29 cellular contexts compared by ENCODE assay signal in the genomic region with DNA sequence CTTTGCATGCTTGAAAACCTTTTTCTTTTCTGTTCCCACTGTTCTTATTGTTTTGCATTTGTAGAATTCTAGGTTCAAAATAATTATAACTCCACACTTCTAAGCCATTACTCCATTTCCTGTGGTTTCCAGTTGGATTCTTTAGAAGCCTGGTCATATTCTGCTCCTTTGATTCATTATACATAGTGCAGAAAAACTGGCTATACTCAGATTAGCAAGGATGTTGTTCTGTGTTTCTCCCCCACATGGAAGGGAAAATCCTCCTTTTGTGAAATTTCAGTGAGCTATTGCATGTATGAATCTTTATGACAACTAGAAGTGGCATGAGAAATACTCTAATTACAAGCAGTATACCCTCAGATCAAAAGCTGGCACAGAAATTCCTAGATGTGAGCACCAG.
DNase-seq lines count a peak whose midpoint lies in the region; ATAC-seq and TF ChIP-seq lines count a peak whose summit lies in the region.
"Had no signal": no experiment of that assay in that cellular context is flagged by ENCODE, and none has a peak within 500 bp of the region (broad histone marks: within the 10 kb centered on the region; RNA-seq: fewer than 3 reads in every experiment).

No MANE protein-coding gene starts in this region.

- no peaks in the 10 kb centered on the region for H3K9me3 ChIP-seq in T-helper 17 cell (ENCODE audit: control insufficient read depth, low read length, poor library complexity, severe bottlenecking)
- H3K9me3 ChIP-seq in spleen = no peaks in the 10 kb centered on the region
- H3K9me3 ChIP-seq: prostate gland, testis, vagina had no signal

- no peak for TF ChIP-seq POLR2A in spleen (IDR thresholded peaks at IDR 0.05)

- ATAC-seq in T-helper 17 cell = no peak
- ATAC-seq: activated CD4-positive, alpha-beta T cell treated with anti-CD3 and anti-CD28 coated beads for 36 hours; activated T-cell treated with anti-CD3 and anti-CD28 coated beads, Interleukin-2, amount 50 U/mL, for 4 hours; left lobe of liver; stimulated activated memory B cell treated with anti-CD40 and anti-IgM and Interleukin-4, amounts not matched to agents 10 μg/mL and 1 μg/mL and 100 μg/mL, for 72 hours; T-cell had no signal

- H3K27ac ChIP-seq in spleen = no peak overlapping the region
- H3K27ac ChIP-seq: GM23248, prostate gland, skin epidermis, testis, vagina had no signal

- H3K27me3 Mint-ChIP-seq in T-helper 17 cell = no peaks in the 10 kb centered on the region
- H3K27me3 Mint-ChIP-seq: activated CD4-positive, alpha-beta T cell treated with anti-CD3 and anti-CD28 coated beads for 36 hours; activated naive CD4-positive, alpha-beta T cell treated with anti-CD3 and anti-CD28 coated beads, Interleukin-2, amount 10 ng/mL, durations not matched to agents 7 days and 5 days; stimulated activated memory B cell treated with anti-CD40 and anti-IgM and Interleukin-4, amounts not matched to agents 10 μg/mL and 1 μg/mL and 100 μg/mL, for 72 hours; T-cell had no signal

- H3K36me3 Mint-ChIP-seq in T-helper 17 cell (ENCODE audit: low read depth) = no peaks in the 10 kb centered on the region
- H3K36me3 Mint-ChIP-seq: activated naive CD4-positive, alpha-beta T cell treated with anti-CD3 and anti-CD28 coated beads, Interleukin-2, amount 10 ng/mL, durations not matched to agents 7 days and 5 days; stimulated activated memory B cell treated with anti-CD40 and anti-IgM and Interleukin-4, amounts not matched to agents 10 μg/mL and 1 μg/mL and 100 μg/mL, for 72 hours; T-cell had no signal

- no peaks in the 10 kb centered on the region for H3K27me3 ChIP-seq in spleen (replicated peaks in 1 of 7)
- H3K27me3 ChIP-seq: testis, vagina had no signal

- H3K4me3 Mint-ChIP-seq in T-helper 17 cell = no peak overlapping the region
- H3K4me3 Mint-ChIP-seq: activated CD4-positive, alpha-beta T cell treated with anti-CD3 and anti-CD28 coated beads for 36 hours; activated naive CD4-positive, alpha-beta T cell treated with anti-CD3 and anti-CD28 coated beads, Interleukin-2, amount 10 ng/mL, durations not matched to agents 7 days and 5 days; activated T-cell treated with anti-CD3 and anti-CD28 coated beads, Interleukin-2, amount 50 U/mL, for 4 hours; neural crest cell; stimulated activated memory B cell treated with anti-CD40 and anti-IgM and Interleukin-4, amounts not matched to agents 10 μg/mL and 1 μg/mL and 100 μg/mL, for 72 hours; T-cell had no signal

- H3K4me3 ChIP-seq in fibroblast of pulmonary artery (replicated peaks; ENCODE audit: low read depth, low read length) (no peak overlapping the region), spleen (no peak overlapping the region)
- H3K4me3 ChIP-seq: GM23248, prostate gland, skin epidermis, testis, vagina had no signal

- no peak for TF ChIP-seq CTCF in fibroblast of pulmonary artery (IDR thresholded peaks at IDR 0.05; ENCODE audit: low read length, missing control alignments)
- TF ChIP-seq CTCF in spleen (IDR thresholded peaks at IDR 0.05 in 8 of 11, conservative IDR thresholded peaks at IDR 0.05 in 3 of 11) = no peak

- H3K4me1 Mint-ChIP-seq in T-helper 17 cell = no peaks in the 10 kb centered on the region
- H3K4me1 Mint-ChIP-seq: activated CD4-positive, alpha-beta T cell treated with anti-CD3 and anti-CD28 coated beads for 36 hours; activated naive CD4-positive, alpha-beta T cell treated with anti-CD3 and anti-CD28 coated beads, Interleukin-2, amount 10 ng/mL, durations not matched to agents 7 days and 5 days; neural crest cell; stimulated activated memory B cell treated with anti-CD40 and anti-IgM and Interleukin-4, amounts not matched to agents 10 μg/mL and 1 μg/mL and 100 μg/mL, for 72 hours; T-cell had no signal

- H3K27ac Mint-ChIP-seq in T-helper 17 cell = no peak overlapping the region
- H3K27ac Mint-ChIP-seq: activated CD4-positive, alpha-beta T cell treated with anti-CD3 and anti-CD28 coated beads for 36 hours; activated naive CD4-positive, alpha-beta T cell treated with anti-CD3 and anti-CD28 coated beads, Interleukin-2, amount 10 ng/mL, durations not matched to agents 7 days and 5 days; stimulated activated memory B cell treated with anti-CD40 and anti-IgM and Interleukin-4, amounts not matched to agents 10 μg/mL and 1 μg/mL and 100 μg/mL, for 72 hours; T-cell had no signal

- DNase-seq in H4 (ENCODE audit: low spot score) (peak; percentile 21), amniotic epithelial cell (ENCODE audit: low read depth) (peak; percentile 95), fibroblast of pulmonary artery (ENCODE audit: low read depth) (peak; percentile 61), renal cortical epithelial cell (ENCODE audit: low read depth) (peak; percentile 69), T-helper 17 cell (no peak), Ammon's horn (ENCODE audit: low spot score) (no peak), spleen (no peak)
- DNase-seq: activated CD4-positive, alpha-beta T cell treated with anti-CD3 and anti-CD28 coated beads for 36 hours; activated naive CD4-positive, alpha-beta T cell treated with anti-CD3 and anti-CD28 coated beads, Interleukin-2, amount 10 ng/mL, durations not matched to agents 7 days and 5 days; activated T-cell treated with anti-CD3 and anti-CD28 coated beads, Interleukin-2, amount 50 U/mL, for 4 hours; DMS79; erythroblast; GM23248; Karpas-422; midbrain; NCI-H1048; NCI-H187; NCI-H2227 treated with DMSO at 0.1 percent for 48 hours; NCI-H774; OCI-M1; SHP77; T-cell; testis had no signal

- no peaks in the 10 kb centered on the region for H3K36me3 ChIP-seq in spleen
- H3K36me3 ChIP-seq: prostate gland, vagina had no signal

- no peaks in the 10 kb centered on the region for H3K4me1 ChIP-seq in spleen
- H3K4me1 ChIP-seq: prostate gland, testis, vagina had no signal

- intact Hi-C loops in spleen (cut with DNase I; ENCODE audit: low total_unique reads) = no loop called here

Comparison
In these comparisons a context has a peak if more than half of its experiments do, and no peak if none do; other contexts are left out.
1. DNase-seq: peak in H4 (single experiment), amniotic epithelial cell (single experiment), fibroblast of pulmonary artery (single experiment) and renal cortical epithelial cell (single experiment); none in T-helper 17 cell (0 of 3), Ammon's horn (single experiment) and spleen (single experiment).